In genomic region chr11:79708319-79708928, GRCh38 we compare ENCODE assay signal across 7 cellular contexts.
DNase-seq lines count a peak whose midpoint lies in the region; ATAC-seq, FAIRE-seq and TF ChIP-seq lines count a peak whose summit lies in the region.

No MANE protein-coding gene starts in this region.

- no peaks in the 10 kb centered on the region for H3K27me3 Mint-ChIP-seq in effector memory CD8-positive, alpha-beta T cell

- no peaks in the 10 kb centered on the region for H3K79me1 ChIP-seq in mesenchymal stem cell (replicated peaks; ENCODE audit: low read length, poor library complexity, severe bottlenecking)

- H4K8ac ChIP-seq in mesenchymal stem cell (ENCODE audit: low read length), result no peak overlapping the region

- peak; percentile 7 to 56 (median 48) for TF ChIP-seq CTCF in adrenal gland (IDR thresholded peaks at IDR 0.05)

- no peak overlapping the region for H3K4me3 ChIP-seq in adrenal gland
- no peak overlapping the region for H3K4me3 ChIP-seq in mesenchymal stem cell (ENCODE audit: insufficient read depth in 1 of 2, low read depth in 1 of 2, low read length in 2 of 2)

- no peak overlapping the region for H3K23ac ChIP-seq in mesenchymal stem cell (ENCODE audit: low read length in 2 of 2)

- intact Hi-C loops in adrenal gland (cut with DNase I), result loop anchor here in 1 of 2 donors (5.0 kb wide), 1 partner anchor 444 kb away; no protein-coding TSS in a partner anchor

- no peak overlapping the region for H2AK5ac ChIP-seq in mesenchymal stem cell (ENCODE audit: low read length, severe bottlenecking)

- H3K9me3 ChIP-seq in adrenal gland (replicated peaks in 1 of 3), result peaks cover 0 to 7% (median 0%) of the 10 kb centered on the region in 3 donors
- H3K9me3 ChIP-seq in mesenchymal stem cell (ENCODE audit: control insufficient read depth, low read length), result peaks cover 24% of the 10 kb centered on the region

- no peak overlapping the region for H2BK15ac ChIP-seq in mesenchymal stem cell (ENCODE audit: low read depth, poor library complexity, severe bottlenecking)

- no peak overlapping the region for H3K4me2 ChIP-seq in mesenchymal stem cell (ENCODE audit: low read length, poor library complexity, severe bottlenecking)

- no peaks in the 10 kb centered on the region for H3K4me1 Mint-ChIP-seq in effector memory CD8-positive, alpha-beta T cell (ENCODE audit: low read depth in 2 of 2)

- ATAC-seq in HG02642 (IDR thresholded peaks at IDR 0.05; ENCODE audit: poor library complexity, unreplicated experiment), result peak; percentile 56
- ATAC-seq in effector memory CD8-positive, alpha-beta T cell (replicated peaks), result no peak

- no peak overlapping the region for H2AFZ ChIP-seq in mesenchymal stem cell (ENCODE audit: low read depth, low read length)

- H3K4me3 Mint-ChIP-seq in effector memory CD8-positive, alpha-beta T cell, result no peak overlapping the region

- no peaks in the 10 kb centered on the region for H3K36me3 ChIP-seq in adrenal gland (replicated peaks in 1 of 2)
- no peaks in the 10 kb centered on the region for H3K36me3 ChIP-seq in mesenchymal stem cell (ENCODE audit: control insufficient read depth in 1 of 2, insufficient read depth in 2 of 2, low read depth in 1 of 2, low read length in 2 of 2)

- no peak overlapping the region for H3K14ac ChIP-seq in mesenchymal stem cell (ENCODE audit: low read length in 2 of 2)

- WGBS in adrenal gland, 4 donors, result 62 to 67% (median 66%) methylated on average over 10 of the region's 10 CpGs
- WGBS in mesenchymal stem cell, result 50% methylated on average over 8 of the region's 10 CpGs

- H3K9me3 Mint-ChIP-seq in effector memory CD8-positive, alpha-beta T cell, result peaks cover 4 to 16% of the 10 kb centered on the region in 2 donors

- H3K27me3 ChIP-seq in adrenal gland, result no peaks in the 10 kb centered on the region
- no peaks in the 10 kb centered on the region for H3K27me3 ChIP-seq in mesenchymal stem cell (ENCODE audit: control insufficient read depth in 1 of 2, insufficient read depth in 1 of 2, low read length in 2 of 2)

- no peak for TF ChIP-seq POLR2A in GM12892 (IDR thresholded peaks at IDR 0.05; ENCODE audit: low read depth, low read length)
- TF ChIP-seq POLR2A in adrenal gland (IDR thresholded peaks at IDR 0.05), result no peak

- H3K4ac ChIP-seq in mesenchymal stem cell (ENCODE audit: low read depth in 1 of 2, low read length in 2 of 2), result no peak overlapping the region

- H2BK5ac ChIP-seq in mesenchymal stem cell (ENCODE audit: low read depth, low read length, poor library complexity, severe bottlenecking), result no peak overlapping the region

- H3K27ac ChIP-seq in adrenal gland (no peak overlapping the region), mesenchymal stem cell (ENCODE audit: low read length, poor library complexity, severe bottlenecking) (no peak overlapping the region)

- DNase-seq in GM12892 (ENCODE audit: insufficient read length) (no peak), NCI-H1930 (lab: John Stamatoyannopoulos, UW) (peak; percentile 5 to 21), adrenal gland (peak in 4 of 7 donors; percentile 17 to 34 (median 24)), mesenchymal stem cell (peak; percentile 50)
- no peak for DNase-seq in central memory CD4-positive, alpha-beta T cell
- DNase-seq in effector memory CD8-positive, alpha-beta T cell, result no peak

- H4K91ac ChIP-seq in mesenchymal stem cell (ENCODE audit: low read length), result no peak overlapping the region

- H2BK12ac ChIP-seq in mesenchymal stem cell (ENCODE audit: low read length in 2 of 2), result no peak overlapping the region

- H2BK120ac ChIP-seq in mesenchymal stem cell (ENCODE audit: low read depth, low read length), result no peak overlapping the region

- H3K4me1 ChIP-seq in adrenal gland (replicated peaks in 1 of 2) (no peaks in the 10 kb centered on the region), mesenchymal stem cell (ENCODE audit: control insufficient read depth, insufficient read depth, low read depth, low read length) (no peaks in the 10 kb centered on the region)

- H3K27ac Mint-ChIP-seq in effector memory CD8-positive, alpha-beta T cell, result no peak overlapping the region

- no peak overlapping the region for H3K18ac ChIP-seq in mesenchymal stem cell (ENCODE audit: low read depth in 1 of 2, low read length in 2 of 2)

- peak; percentile 90 for FAIRE-seq in GM12892 (lab: Jason Lieb, UNC)

- no peak overlapping the region for H3K9ac ChIP-seq in mesenchymal stem cell (ENCODE audit: low read length)

- no peaks in the 10 kb centered on the region for H3K36me3 Mint-ChIP-seq in effector memory CD8-positive, alpha-beta T cell (ENCODE audit: insufficient read depth)

Comparison
In these comparisons a context has a peak if more than half of its experiments do, and no peak if none do; other contexts are left out.
1. DNase-seq: peak in NCI-H1930 (2 of 2), adrenal gland (4 of 7) and mesenchymal stem cell (single experiment); none in GM12892 (single experiment), central memory CD4-positive, alpha-beta T cell (single experiment) and effector memory CD8-positive, alpha-beta T cell (0 of 3).